ENCODE assay signal across 13 cellular contexts in genomic region chr21:32516729-32517649, GRCh38.
A peak's percentile ranks its signal among the peaks of the same experiment; 100 is the strongest.
DNase-seq lines count a peak whose midpoint lies in the region; ATAC-seq and TF ChIP-seq lines count a peak whose summit lies in the region.
"Had no signal": no experiment of that assay in that cellular context is flagged by ENCODE, and none has a peak within 500 bp of the region (broad histone marks: within the 10 kb centered on the region; RNA-seq: fewer than 3 reads in every experiment).

No MANE protein-coding gene starts in this region.

- H3K27me3 Mint-ChIP-seq in nephron progenitor cell (ENCODE audit: low read depth, poor library complexity) (peaks cover 14% of the 10 kb centered on the region), type B pancreatic cell (no peaks in the 10 kb centered on the region)
- H3K27me3 Mint-ChIP-seq in activated naive CD8-positive, alpha-beta T cell treated with anti-CD3 and anti-CD28 coated beads for 36 hours: no peaks in the 10 kb centered on the region

- no peak for TF ChIP-seq CTCF in AG10803 (conservative IDR thresholded peaks at IDR 0.05; ENCODE audit: low read length)
- no peak for TF ChIP-seq CTCF in mammary epithelial cell (conservative IDR thresholded peaks at IDR 0.05 in 1 of 2, IDR thresholded peaks at IDR 0.05 in 1 of 2; ENCODE audit: extremely low read depth in 1 of 2, insufficient read depth in 1 of 2, low read depth in 1 of 2, low read length in 2 of 2)
- no peak for TF ChIP-seq CTCF in nephron progenitor cell (IDR thresholded peaks at IDR 0.05)
- no peak for TF ChIP-seq CTCF in type B pancreatic cell (conservative IDR thresholded peaks at IDR 0.05)

- no peak overlapping the region for H3K27ac ChIP-seq in mammary epithelial cell (ENCODE audit: insufficient read depth, low read depth, low read length)

- H3K36me3 ChIP-seq in mammary epithelial cell (ENCODE audit: insufficient read depth, low read length): peaks cover 6% of the 10 kb centered on the region
- H3K36me3 ChIP-seq: gastrocnemius medialis had no signal

- no peak overlapping the region for H3K4me3 ChIP-seq in AG10803 (ENCODE audit: low read length)
- no peak overlapping the region for H3K4me3 ChIP-seq in mammary epithelial cell (replicated peaks in 1 of 3; ENCODE audit: insufficient read depth in 1 of 3, low read depth in 2 of 3, low read length in 3 of 3)
- H3K4me3 ChIP-seq: gastrocnemius medialis had no signal

- H3K4me1 Mint-ChIP-seq in nephron progenitor cell (no peaks in the 10 kb centered on the region), type B pancreatic cell (ENCODE audit: unreplicated experiment) (no peaks in the 10 kb centered on the region)
- H3K4me1 Mint-ChIP-seq in activated naive CD8-positive, alpha-beta T cell treated with anti-CD3 and anti-CD28 coated beads for 36 hours: no peaks in the 10 kb centered on the region
- H3K4me1 Mint-ChIP-seq: activated B cell treated with CpG ODN at 0.5 μM for 24 hours; CD4-positive, CD25-positive, alpha-beta regulatory T cell had no signal

- no peak overlapping the region for H3K4me3 Mint-ChIP-seq in nephron progenitor cell
- no peak overlapping the region for H3K4me3 Mint-ChIP-seq in activated naive CD8-positive, alpha-beta T cell treated with anti-CD3 and anti-CD28 coated beads for 36 hours
- H3K4me3 Mint-ChIP-seq in type B pancreatic cell: no peak overlapping the region
- H3K4me3 Mint-ChIP-seq: activated B cell treated with CpG ODN at 0.5 μM for 24 hours; activated naive CD4-positive, alpha-beta T cell treated with anti-CD3 and anti-CD28 coated beads for 36 hours; CD4-positive, CD25-positive, alpha-beta regulatory T cell had no signal

- no peak overlapping the region for H2AFZ ChIP-seq in mammary epithelial cell (ENCODE audit: low read depth, low read length)

- peaks cover 4% of the 10 kb centered on the region for H3K9me3 ChIP-seq in mammary epithelial cell (replicated peaks; ENCODE audit: insufficient read depth, low read length)
- H3K9me3 ChIP-seq: gastrocnemius medialis had no signal

- 64% methylated on average over 10 of the region's 10 CpGs for WGBS in mammary epithelial cell (ENCODE audit: low coverage, missing lambda C conversion rate)

- H4K20me1 ChIP-seq in mammary epithelial cell (ENCODE audit: insufficient read depth, low read length): no peaks in the 10 kb centered on the region

- CTCF ChIA-PET in mammary epithelial cell (lab: Charles Lee; ENCODE audit: low non-redundant PET): no interaction called here

- no peak overlapping the region for H3K9ac ChIP-seq in mammary epithelial cell (ENCODE audit: insufficient read depth, low read length)

- H3K36me3 Mint-ChIP-seq in nephron progenitor cell (ENCODE audit: low read depth) (no peaks in the 10 kb centered on the region), type B pancreatic cell (no peaks in the 10 kb centered on the region)
- no peaks in the 10 kb centered on the region for H3K36me3 Mint-ChIP-seq in activated naive CD8-positive, alpha-beta T cell treated with anti-CD3 and anti-CD28 coated beads for 36 hours

- peak; percentile 52 for ATAC-seq in left colon
- ATAC-seq: gastrocnemius medialis had no signal

- H3K4me2 ChIP-seq in mammary epithelial cell (ENCODE audit: insufficient read depth, low read depth, low read length): no peak overlapping the region

- peaks cover 12% of the 10 kb centered on the region for H3K4me1 ChIP-seq in mammary epithelial cell (ENCODE audit: insufficient read depth, low read length)

- BruUV-seq in mammary epithelial cell (replicated peaks; lab: Mats Ljungman, UMichigan): no TSS peak

- in situ Hi-C loops in mammary epithelial cell (cut with MboI; ENCODE audit: low sequenced_read_pairs in 2 of 2): no loop called here

- H3K27ac Mint-ChIP-seq in nephron progenitor cell (no peak overlapping the region), type B pancreatic cell (no peak overlapping the region)
- H3K27ac Mint-ChIP-seq in activated naive CD8-positive, alpha-beta T cell treated with anti-CD3 and anti-CD28 coated beads for 36 hours: no peak overlapping the region
- H3K27ac Mint-ChIP-seq: activated B cell treated with CpG ODN at 0.5 μM for 24 hours; activated naive CD4-positive, alpha-beta T cell treated with anti-CD3 and anti-CD28 coated beads for 36 hours; CD4-positive, CD25-positive, alpha-beta regulatory T cell had no signal

- DNase-seq in AG10803 (ENCODE audit: low read depth): peak; percentile 90
- peak; percentile 3 for DNase-seq in MV-4-11 (lab: John Stamatoyannopoulos, UW)
- peak; percentile 41 for DNase-seq in mammary epithelial cell
- DNase-seq in left colon: no peak
- DNase-seq in nephron progenitor cell: no peak
- no peak for DNase-seq in activated naive CD8-positive, alpha-beta T cell treated with anti-CD3 and anti-CD28 coated beads for 36 hours
- DNase-seq in type B pancreatic cell (ENCODE audit: extremely low spot score, unreplicated experiment): no peak
- DNase-seq in ureter (ENCODE audit: low spot score): no peak
- DNase-seq: activated B cell treated with CpG ODN at 0.5 μM for 24 hours; activated naive CD4-positive, alpha-beta T cell treated with anti-CD3 and anti-CD28 coated beads for 36 hours; CD4-positive, CD25-positive, alpha-beta regulatory T cell; gastrocnemius medialis; NCI-H524 treated with DMSO at 0.1 percent for 48 hours had no signal

- intact Hi-C loops in mammary epithelial cell (cut with micrococcal nuclease): no loop called here
- intact Hi-C loops in left colon (cut with DNase I, micrococcal nuclease): no loop called here

- dilution Hi-C loops in mammary epithelial cell (cut with HindIII; ENCODE audit: low sequenced_read_pairs): no loop called here

- peaks cover 4% of the 10 kb centered on the region for H3K9me3 Mint-ChIP-seq in nephron progenitor cell
- peaks cover 2% of the 10 kb centered on the region for H3K9me3 Mint-ChIP-seq in activated naive CD8-positive, alpha-beta T cell treated with anti-CD3 and anti-CD28 coated beads for 36 hours
- no peaks in the 10 kb centered on the region for H3K9me3 Mint-ChIP-seq in type B pancreatic cell

- H3K79me2 ChIP-seq in mammary epithelial cell (ENCODE audit: insufficient read depth, low read length): no peaks in the 10 kb centered on the region

- no peaks in the 10 kb centered on the region for H3K27me3 ChIP-seq in mammary epithelial cell (ENCODE audit: insufficient read depth, low read length)
- H3K27me3 ChIP-seq: gastrocnemius medialis had no signal

Comparison
In these comparisons a context has a peak if more than half of its experiments do, and no peak if none do; other contexts are left out.
1. DNase-seq: peak in AG10803 (single experiment), MV-4-11 (single experiment) and mammary epithelial cell (single experiment); none in left colon (0 of 2), nephron progenitor cell (single experiment), activated naive CD8-positive, alpha-beta T cell treated with anti-CD3 and anti-CD28 coated beads for 36 hours (single experiment), type B pancreatic cell (single experiment) and ureter (single experiment).